ENCODE assay signal across 8 cellular contexts in the genomic region with DNA sequence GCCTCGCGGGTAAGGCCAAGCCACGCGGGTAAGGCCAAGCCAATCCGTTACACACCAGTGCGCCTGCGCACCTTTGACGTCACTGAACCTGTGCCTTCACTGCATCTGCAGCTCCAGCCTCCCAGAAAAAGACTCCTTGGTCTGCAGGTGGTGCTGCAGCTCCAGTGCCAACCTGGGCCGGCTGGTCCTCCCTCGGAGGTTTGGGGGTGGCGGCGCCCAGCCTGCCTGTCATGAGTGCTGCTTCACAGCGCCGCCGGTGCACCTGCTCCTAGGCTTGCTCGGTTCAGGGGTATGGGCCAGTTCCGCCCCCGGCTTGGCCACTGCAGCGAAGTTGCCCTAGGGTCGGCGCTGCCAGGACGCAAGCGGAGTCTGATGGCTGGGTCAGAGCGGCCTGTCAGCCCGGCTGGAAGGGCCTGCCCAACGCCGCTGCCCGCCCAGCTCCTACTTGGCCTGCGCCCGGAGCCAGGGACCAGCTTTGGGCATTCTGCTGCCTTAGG.
DNase-seq lines count a peak whose midpoint lies in the region; ATAC-seq and TF ChIP-seq lines count a peak whose summit lies in the region.

No MANE protein-coding gene starts in this region.

- CTCF ChIA-PET in activated CD4-positive, alpha-beta memory T cell treated with anti-CD3 and anti-CD28 coated beads for 36 hours (lab: Charles Lee) = no interaction called here

- WGBS in prostate gland = 72% methylated on average over 8 of the region's 30 CpGs

- ATAC-seq in esophagus mucosa (peak; percentile 23), GM19351 (IDR thresholded peaks at IDR 0.05; ENCODE audit: unreplicated experiment) (no peak), left lobe of liver (no peak)

- POLR2A ChIA-PET in activated CD4-positive, alpha-beta memory T cell treated with anti-CD3 and anti-CD28 coated beads for 36 hours (lab: Charles Lee) = no interaction called here

- H3K27ac ChIP-seq in prostate gland = no peak overlapping the region

- H3K27me3 ChIP-seq in prostate gland (replicated peaks; ENCODE audit: insufficient read depth) = no peaks in the 10 kb centered on the region

- intact Hi-C loops in activated CD4-positive, alpha-beta memory T cell treated with anti-CD3 and anti-CD28 coated beads for 36 hours (cut with micrococcal nuclease) = no loop called here
- intact Hi-C loops in prostate gland (cut with DNase I) = no loop called here

- peaks cover 6% of the 10 kb centered on the region for H3K27me3 Mint-ChIP-seq in activated CD4-positive, alpha-beta memory T cell treated with anti-CD3 and anti-CD28 coated beads for 36 hours

- peak; percentile 5 for DNase-seq in COLO668 (lab: John Stamatoyannopoulos, UW; ENCODE audit: unreplicated experiment)
- DNase-seq in activated CD4-positive, alpha-beta memory T cell treated with anti-CD3 and anti-CD28 coated beads for 36 hours = peak; percentile 65
- DNase-seq in retina = peak; percentile 51
- no peak for DNase-seq in left lobe of liver (ENCODE audit: low spot score)
- DNase-seq in prostate gland (ENCODE audit: low spot score) = no peak
- DNase-seq in AG20443 (ENCODE audit: low spot score) = no peak

- no peak overlapping the region for H3K4me3 ChIP-seq in prostate gland

- no peaks in the 10 kb centered on the region for H3K4me1 ChIP-seq in prostate gland (replicated peaks)

- H3K4me3 Mint-ChIP-seq in activated CD4-positive, alpha-beta memory T cell treated with anti-CD3 and anti-CD28 coated beads for 36 hours = no peak overlapping the region

- no peaks in the 10 kb centered on the region for H3K4me1 Mint-ChIP-seq in activated CD4-positive, alpha-beta memory T cell treated with anti-CD3 and anti-CD28 coated beads for 36 hours (ENCODE audit: low read depth)

- no peak overlapping the region for H3K27ac Mint-ChIP-seq in activated CD4-positive, alpha-beta memory T cell treated with anti-CD3 and anti-CD28 coated beads for 36 hours

- no peaks in the 10 kb centered on the region for H3K36me3 Mint-ChIP-seq in activated CD4-positive, alpha-beta memory T cell treated with anti-CD3 and anti-CD28 coated beads for 36 hours

- H3K9me3 Mint-ChIP-seq in activated CD4-positive, alpha-beta memory T cell treated with anti-CD3 and anti-CD28 coated beads for 36 hours = no peaks in the 10 kb centered on the region

- no peak for TF ChIP-seq POLR2A in prostate gland (IDR thresholded peaks at IDR 0.05)

- peak in 1 of 4 experiments; percentile 21 for TF ChIP-seq CTCF in prostate gland (IDR thresholded peaks at IDR 0.05)

- H3K9me3 ChIP-seq in prostate gland = no peaks in the 10 kb centered on the region

- H3K36me3 ChIP-seq in prostate gland = no peaks in the 10 kb centered on the region

Comparison
In these comparisons a context has a peak if more than half of its experiments do, and no peak if none do; other contexts are left out.
1. DNase-seq: peak in COLO668 (single experiment), activated CD4-positive, alpha-beta memory T cell treated with anti-CD3 and anti-CD28 coated beads for 36 hours (single experiment) and retina (single experiment); none in left lobe of liver (single experiment), prostate gland (single experiment) and AG20443 (single experiment).